In genomic region chr6:217048-217659, GRCh38 we compare ENCODE assay signal across 1 cellular context.
TF ChIP-seq lines count a peak whose summit lies in the region.

No MANE protein-coding gene starts in this region.

TF ChIP-seq in GM23338, 12 proteins besides CTCF, POLR2A, EP300 and RAD21:
- TF ChIP-seq ZNF462 (CRISPR knock-in tag; IDR thresholded peaks at IDR 0.05) (peak; percentile 82), JUNB (IDR thresholded peaks at IDR 0.05; ENCODE audit: unreplicated experiment) (no peak)
